Comparison of ENCODE assay signal across 8 cellular contexts in the genomic region with DNA sequence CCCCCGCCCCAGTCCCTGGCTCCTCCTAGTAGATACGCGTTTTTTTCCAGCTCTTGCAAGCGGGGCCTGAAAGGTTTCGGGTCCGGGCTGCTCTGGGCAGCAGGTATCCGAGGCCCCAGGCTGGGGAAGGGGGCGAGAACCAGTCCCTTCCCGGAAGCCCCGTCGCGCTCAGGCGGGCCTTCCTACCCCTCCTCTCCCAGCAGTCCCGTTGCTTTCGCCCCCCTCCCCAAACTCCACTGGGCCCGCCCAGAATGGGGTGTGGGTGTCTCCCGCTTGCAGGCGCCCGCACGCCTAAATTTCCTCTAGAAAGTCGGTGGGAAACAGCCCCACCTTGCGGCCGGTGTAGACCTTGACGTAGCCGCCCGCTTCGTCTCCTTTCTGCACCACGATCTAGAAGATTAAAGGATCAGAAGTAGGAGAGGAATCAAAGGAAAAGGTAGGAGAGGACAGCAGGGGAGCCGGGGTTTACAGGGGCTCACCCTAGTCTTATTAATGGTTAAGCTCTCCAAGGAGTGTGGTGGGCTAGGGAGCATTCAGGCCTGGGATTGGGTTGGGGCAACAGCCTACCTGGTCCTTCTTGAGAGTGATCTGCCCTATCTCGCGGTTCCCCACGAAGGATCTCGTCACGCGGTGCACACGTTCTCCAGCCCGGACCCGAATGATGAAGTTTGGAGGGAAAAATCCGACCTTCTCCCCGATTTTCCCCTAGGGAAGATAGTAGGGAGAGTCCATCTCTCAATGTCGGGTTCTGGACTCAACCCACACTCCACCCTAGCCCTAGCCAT. TPM values are rescaled to one million over a fixed set of nuclear protein-coding genes. Genes with fewer than 3 reads are reported as not detected.
DNase-seq lines count a peak whose midpoint lies in the region; ATAC-seq and TF ChIP-seq lines count a peak whose summit lies in the region.

No MANE protein-coding gene starts in this region.

- H3K4me3 ChIP-seq in HUES6 (ENCODE audit: low read depth, low read length), result peak overlapping the region; percentile 73
- peak overlapping the region in 3 of 4 donors; percentile 39 to 44 (median 39) for H3K4me3 ChIP-seq in Peyer's patch
- H3K4me3 ChIP-seq in tibial artery, result peak overlapping the region in 1 of 2 donors; percentile 33

- H3K9ac ChIP-seq in HUES6 (ENCODE audit: low read length), result no peak overlapping the region

- intact Hi-C loops in tibial artery (cut with DNase I; ENCODE audit: low total_unique reads), result no loop called here

- H3K36me3 ChIP-seq in HUES6 (ENCODE audit: control insufficient read depth, insufficient read depth, low read length) (no peaks in the 10 kb centered on the region), Peyer's patch (no peaks in the 10 kb centered on the region), tibial artery (no peaks in the 10 kb centered on the region)

- peaks cover 52% of the 10 kb centered on the region for H3K27me3 ChIP-seq in HUES6 (ENCODE audit: control insufficient read depth, insufficient read depth, low read length)
- H3K27me3 ChIP-seq in Peyer's patch, result peaks cover 0 to 33% of the 10 kb centered on the region in 2 donors
- peaks cover 7 to 54% of the 10 kb centered on the region in 2 donors for H3K27me3 ChIP-seq in tibial artery

- peak; percentile 86 for DNase-seq in COLO829 (ENCODE audit: low spot score)
- DNase-seq in Peyer's patch, result peak; percentile 82 to 92 (median 85)
- DNase-seq in activated T-helper 9 cell treated with anti-CD3 and anti-CD28 coated beads, Interleukin-2, amount 50 U/mL, for 16 hours (ENCODE audit: low read depth), result peak; percentile 68
- DNase-seq in fibroblast of the conjunctiva (ENCODE audit: low read depth), result peak; percentile 39
- DNase-seq in occipital lobe (lab: John Stamatoyannopoulos, UW), result peak; percentile 40
- peak; percentile 71 to 84 for DNase-seq in tibial artery

- peak; percentile 64 to 75 (median 72) for TF ChIP-seq CTCF in Peyer's patch (IDR thresholded peaks at IDR 0.05)
- peak; percentile 68 to 69 for TF ChIP-seq CTCF in tibial artery (IDR thresholded peaks at IDR 0.05)

- H3K27ac ChIP-seq in HUES6 (ENCODE audit: low read depth, low read length) (no peak overlapping the region; the same call in 1 of the 2 replicates), Peyer's patch (no peak overlapping the region), tibial artery (no peak overlapping the region)

- H3K9me3 ChIP-seq in HUES6 (ENCODE audit: control insufficient read depth, insufficient read depth, low read depth, low read length), result no peaks in the 10 kb centered on the region
- H3K9me3 ChIP-seq in Peyer's patch, result no peaks in the 10 kb centered on the region
- H3K9me3 ChIP-seq in tibial artery, result no peaks in the 10 kb centered on the region

- no peak for TF ChIP-seq POLR2A in Peyer's patch (IDR thresholded peaks at IDR 0.05)

- ATAC-seq in GM19455 (IDR thresholded peaks at IDR 0.05; ENCODE audit: unreplicated experiment), result no peak

- peaks cover 40% of the 10 kb centered on the region for H3K4me1 ChIP-seq in HUES6 (ENCODE audit: control insufficient read depth, insufficient read depth, low read length)
- peaks cover 5 to 51% (median 35%) of the 10 kb centered on the region in 4 donors for H3K4me1 ChIP-seq in Peyer's patch
- H3K4me1 ChIP-seq in tibial artery, result peaks cover 10 to 54% (median 46%) of the 10 kb centered on the region in 4 donors

RNA-seq across cellular contexts. Expression of gene STAC3, which starts 7.3 kb away (rescaled TPM):
- 1 to 10 TPM; 1.9 to 6.6 (median 2.4) TPM for total RNA-seq in Peyer's patch
- 0.94 TPM for total RNA-seq in occipital lobe

RNA-seq across cellular contexts. Expression of gene SHMT2, which starts 14.2 kb away (rescaled TPM):
- total RNA-seq in Peyer's patch (10 to 100 TPM; 34.4 to 72.6 (median 36.3) TPM), occipital lobe (36.2 TPM)

RNA-seq across cellular contexts. Expression of gene NXPH4, which starts 27.1 kb away (rescaled TPM):
- total RNA-seq in Peyer's patch (not detected), occipital lobe (0.78 TPM)
